Comparison of ENCODE assay signal across 11 cellular contexts in genomic region chr3:45553469-45553974, GRCh38. TPM values are rescaled to one million over a fixed set of nuclear protein-coding genes. Genes with fewer than 3 reads are reported as not detected.
DNase-seq lines count a peak whose midpoint lies in the region; ATAC-seq and TF ChIP-seq lines count a peak whose summit lies in the region.
"Had no signal": no experiment of that assay in that cellular context is flagged by ENCODE, and none has a peak within 500 bp of the region (broad histone marks: within the 10 kb centered on the region; RNA-seq: fewer than 3 reads in every experiment).

No MANE protein-coding gene starts in this region.

- no peaks in the 10 kb centered on the region for H3K4me1 ChIP-seq in colonic mucosa
- peaks cover 4% of the 10 kb centered on the region for H3K4me1 ChIP-seq in mucosa of descending colon (ENCODE audit: low read depth)

- DNase-seq in NCI-H1092 treated with DMSO at 0.1 percent for 48 hours (lab: John Stamatoyannopoulos, UW) (peak; percentile 30), NCI-H1092 (lab: John Stamatoyannopoulos, UW) (no peak), NCI-H2196 (lab: John Stamatoyannopoulos, UW; ENCODE audit: unreplicated experiment) (peak; percentile 58), colonic mucosa (peak; percentile 43), mucosa of descending colon (peak in 1 of 3 donors; percentile 54), GM13976 (ENCODE audit: low spot score) (no peak), NCI-H1930 (lab: John Stamatoyannopoulos, UW) (no peak)
- DNase-seq in central memory CD4-positive, alpha-beta T cell: no peak

- H3K9me3 ChIP-seq in colonic mucosa (no peaks in the 10 kb centered on the region), mucosa of descending colon (no peaks in the 10 kb centered on the region)
- H3K9me3 ChIP-seq: SJSA1, thyroid gland had no signal

- ATAC-seq in mucosa of descending colon: peak; percentile 42

- H3K27me3 ChIP-seq in colonic mucosa: no peaks in the 10 kb centered on the region
- H3K27me3 ChIP-seq: SJSA1, thyroid gland had no signal

- no peaks in the 10 kb centered on the region for H3K36me3 ChIP-seq in colonic mucosa
- no peaks in the 10 kb centered on the region for H3K36me3 ChIP-seq in mucosa of descending colon (ENCODE audit: low read depth)
- H3K36me3 ChIP-seq: SJSA1, thyroid gland had no signal

- TF ChIP-seq CTCF in colonic mucosa (IDR thresholded peaks at IDR 0.05): no peak
- no peak for TF ChIP-seq CTCF in mucosa of descending colon (IDR thresholded peaks at IDR 0.05)
- TF ChIP-seq CTCF in GM13976 (IDR thresholded peaks at IDR 0.05; ENCODE audit: borderline replicate concordance, control extremely low read depth, extremely low read depth, insufficient read depth, missing control alignments): no peak

- no peak overlapping the region for H3K27ac ChIP-seq in colonic mucosa
- H3K27ac ChIP-seq: 22Rv1, SJSA1 had no signal

- intact Hi-C loops in colonic mucosa (cut with DNase I) (no loop called here), mucosa of descending colon (cut with DNase I, micrococcal nuclease) (no loop called here)

- no peak overlapping the region for H3K4me3 ChIP-seq in colonic mucosa
- H3K4me3 ChIP-seq in mucosa of descending colon: no peak overlapping the region
- H3K4me3 ChIP-seq: SJSA1, thyroid gland had no signal

- in situ Hi-C loops in GM13976 (cut with MboI; ENCODE audit: low sequenced_read_pairs, unreplicated experiment): no loop called here

- H3K9ac ChIP-seq in colonic mucosa (ENCODE audit: low read depth in 2 of 2, low read length in 2 of 2): no peak overlapping the region

RNA-seq across cellular contexts. Expression of gene LIMD1, which starts 41.0 kb away (rescaled TPM):
- total RNA-seq in colonic mucosa: 10 to 100 TPM; 38.4 to 51.0 TPM
- total RNA-seq in mucosa of descending colon: 10 to 100 TPM; 36.0 to 40.9 (median 38.9) TPM

Comparison
In these comparisons a context has a peak if more than half of its experiments do, and no peak if none do; other contexts are left out.
1. DNase-seq: peak in NCI-H1092 treated with DMSO at 0.1 percent for 48 hours (single experiment), NCI-H2196 (single experiment) and colonic mucosa (single experiment); none in NCI-H1092 (single experiment), GM13976 (single experiment), NCI-H1930 (0 of 2) and central memory CD4-positive, alpha-beta T cell (single experiment).